Comparison of ENCODE assay signal across 32 cellular contexts in genomic region chr7:31953432-31953831, GRCh38.
"Had no signal": no experiment of that assay in that cellular context is flagged by ENCODE, and none has a peak within 500 bp of the region (broad histone marks: within the 10 kb centered on the region; RNA-seq: fewer than 3 reads in every experiment).

No MANE protein-coding gene starts in this region.

- H3K36me3 ChIP-seq: adrenal gland, brain microvascular endothelial cell, breast epithelium had no signal

- H3K4me1 ChIP-seq: breast epithelium had no signal

- H3K27me3 ChIP-seq: adrenal gland, body of pancreas, brain microvascular endothelial cell, breast epithelium had no signal

- DNase-seq: activated B cell treated with CpG ODN at 0.5 μM for 24 hours; activated CD4-positive, alpha-beta memory T cell treated with anti-CD3 and anti-CD28 coated beads for 36 hours; activated CD4-positive, alpha-beta T cell treated with anti-CD3 and anti-CD28 coated beads for 4 hours; activated CD4-positive, alpha-beta T cell treated with anti-CD3 and anti-CD28 coated beads, Interleukin-2, amount 10 ng/mL, durations not matched to agents 24 days and 14 days; activated CD4-positive, alpha-beta T cell treated with anti-CD3 and anti-CD28 coated beads, Interleukin-2, amount 50 U/mL, for 1 hour; activated CD4-positive, alpha-beta T cell treated with anti-CD3 and anti-CD28 coated beads, Interleukin-2, amount 50 U/mL, for 4 hours; activated CD4-positive, CD25-positive, alpha-beta regulatory T cell treated with anti-CD3 and anti-CD28 coated beads, Interleukin-2, amount 50 U/mL, for 72 hours; activated CD8-positive, alpha-beta memory T cell treated with anti-CD3 and anti-CD28 coated beads, Interleukin-2, amount 50 U/mL, for 4 hours; activated CD8-positive, alpha-beta T cell treated with anti-CD3 and anti-CD28 coated beads for 36 hours; activated effector memory CD4-positive, alpha-beta T cell treated with anti-CD3 and anti-CD28 coated beads, Interleukin-2, amount 50 U/mL, for 16 hours; activated gamma-delta T cell treated with Interleukin-2 at 50 U/mL for 16 hours; activated naive CD4-positive, alpha-beta T cell; activated naive CD4-positive, alpha-beta T cell treated with anti-CD3 and anti-CD28 coated beads for 36 hours; activated naive CD4-positive, alpha-beta T cell treated with anti-CD3 and anti-CD28 coated beads, Interleukin-2, amount 50 U/mL, for 16 hours; activated naive CD8-positive, alpha-beta T cell treated with anti-CD3 and anti-CD28 coated beads for 36 hours; activated T-cell treated with anti-CD3 and anti-CD28 coated beads for 4 hours; activated T-cell treated with anti-CD3 and anti-CD28 coated beads, Interleukin-2, amount 50 U/mL, for 1 hour; activated T-cell treated with anti-CD3 and anti-CD28 coated beads, Interleukin-2, amount 50 U/mL, for 4 hours; activated T-cell treated with anti-CD3 and anti-CD28 coated beads, Interleukin-2, amount 50 U/mL, for 72 hours; adrenal gland; amniotic stem cell; aorta; body of pancreas; brain microvascular endothelial cell; central memory CD4-positive, alpha-beta T cell; T-helper 1 cell; T-helper 2 cell; T-helper 9 cell had no signal

- H3K4me3 ChIP-seq: adrenal gland, body of pancreas, breast epithelium had no signal

- H3K27ac ChIP-seq: adrenal gland, body of pancreas, brain microvascular endothelial cell, breast epithelium, VCaP had no signal

- ATAC-seq: activated CD8-positive, alpha-beta T cell treated with anti-CD3 and anti-CD28 coated beads for 36 hours; activated naive CD4-positive, alpha-beta T cell treated with anti-CD3 and anti-CD28 coated beads, Interleukin-2, amount 50 U/mL, for 72 hours; activated T-cell treated with anti-CD3 and anti-CD28 coated beads, Interleukin-2, amount 50 U/mL, for 4 hours; activated T-cell treated with anti-CD3 and anti-CD28 coated beads, Interleukin-2, amount 50 U/mL, for 72 hours; activated T-helper 17 cell treated with anti-CD3 and anti-CD28 coated beads, Interleukin-2, amount 50 U/mL, for 72 hours; body of pancreas had no signal

- H3K9me3 ChIP-seq: adrenal gland, body of pancreas, breast epithelium had no signal
